ENCODE assay signal across 11 cellular contexts in genomic region chr16:53085539-53086450, GRCh38. TPM values are rescaled to one million over a fixed set of nuclear protein-coding genes. Genes with fewer than 3 reads are reported as not detected.
A peak's percentile ranks its signal among the peaks of the same experiment; 100 is the strongest.
DNase-seq lines count a peak whose midpoint lies in the region; ATAC-seq and TF ChIP-seq lines count a peak whose summit lies in the region.
"Had no signal": no experiment of that assay in that cellular context is flagged by ENCODE, and none has a peak within 500 bp of the region (broad histone marks: within the 10 kb centered on the region; RNA-seq: fewer than 3 reads in every experiment).

No MANE protein-coding gene starts in this region.

- H3K9ac ChIP-seq in fibroblast of lung (ENCODE audit: insufficient read depth, low read length): no peak overlapping the region

- no peak overlapping the region for H2AFZ ChIP-seq in fibroblast of lung (ENCODE audit: low read length)

- DNase-seq in CD1c-positive myeloid dendritic cell (ENCODE audit: extremely low spot score) (peak; percentile 29), RPMI7951 (ENCODE audit: low read depth) (peak; percentile 49), fibroblast of lung (ENCODE audit: low read depth in 2 of 2) (peak; percentile 14 to 61), omental fat pad (ENCODE audit: low spot score) (no peak), SHP77 treated with DMSO at 0.1 percent for 48 hours (lab: John Stamatoyannopoulos, UW) (no peak), RPMI8226 (no peak), GM10266 (ENCODE audit: extremely low spot score) (no peak)
- DNase-seq: activated T-cell treated with anti-CD3 and anti-CD28 coated beads, Interleukin-2, amount 50 U/mL, for 24 hours; MM.1S had no signal

- H3K79me2 ChIP-seq in fibroblast of lung (ENCODE audit: control insufficient read depth, insufficient read depth, low read length): no peaks in the 10 kb centered on the region

- H4K20me1 ChIP-seq in fibroblast of lung (ENCODE audit: control insufficient read depth, extremely low read depth, insufficient read depth, low read length): no peaks in the 10 kb centered on the region

- H3K36me3 ChIP-seq in fibroblast of lung (ENCODE audit: control insufficient read depth, insufficient read depth, low read length): no peaks in the 10 kb centered on the region

- H3K9me3 ChIP-seq in fibroblast of lung (ENCODE audit: control insufficient read depth, insufficient read depth, low read depth, low read length): no peaks in the 10 kb centered on the region

- H3K4me3 ChIP-seq in fibroblast of lung (replicated peaks in 1 of 4; ENCODE audit: control extremely low read depth in 1 of 4, insufficient read depth in 1 of 4, low read depth in 3 of 4, low read length in 4 of 4): no peak overlapping the region

- no peaks in the 10 kb centered on the region for H3K27me3 ChIP-seq in fibroblast of lung (ENCODE audit: control insufficient read depth, insufficient read depth, low read length)

- TF ChIP-seq CTCF in fibroblast of lung (conservative IDR thresholded peaks at IDR 0.05 in 1 of 2, IDR thresholded peaks at IDR 0.05 in 1 of 2; ENCODE audit: low read depth in 1 of 2, low read length in 2 of 2) (no peak), omental fat pad (IDR thresholded peaks at IDR 0.05) (no peak), GM10266 (IDR thresholded peaks at IDR 0.05; ENCODE audit: control insufficient read depth, insufficient read depth, low read depth, missing control alignments) (no peak)

- H3K4me2 ChIP-seq in fibroblast of lung (ENCODE audit: extremely low read depth, insufficient read depth, low read length): no peak overlapping the region

- ATAC-seq in omental fat pad (ENCODE audit: low FRiP score): peak; percentile 27
- ATAC-seq in HG02885 (IDR thresholded peaks at IDR 0.05; ENCODE audit: poor library complexity, unreplicated experiment): no peak
- ATAC-seq: stimulated activated effector memory CD8-positive, alpha-beta T cell treated with anti-CD3 and anti-CD28 coated beads, Interleukin-12 subunit alpha, Interleukin-12 subunit beta, amount 100 ng/mL, for 72 hours had no signal

- H3K4me1 ChIP-seq in fibroblast of lung (ENCODE audit: control insufficient read depth, extremely low read depth, insufficient read depth, low read length): peaks cover 29% of the 10 kb centered on the region

- H3K27ac ChIP-seq in fibroblast of lung (ENCODE audit: insufficient read depth, low read length): peak overlapping the region; percentile 37

RNA-seq across cellular contexts. Expression of gene CHD9, which starts 31.0 kb away (rescaled TPM):
- total RNA-seq in RPMI7951 (2014; rRNA removed; shearing (Covaris generic)): 24.6 and 28.8 TPM in 2 replicates
- total RNA-seq in fibroblast of lung: 47.0 and 60.9 TPM in 2 replicates
- polyA plus RNA-seq in fibroblast of lung: 25.5 and 32.9 TPM in 2 replicates
- polyA plus RNA-seq in fibroblast of lung (2012): 12.4 and 14.1 TPM in 2 replicates
- 10.6 TPM in 2 replicates for polyA minus RNA-seq in fibroblast of lung (ENCODE audit: low replicate concordance)
- 100 to 1,000 TPM in 2 of 4 donors, 10 to 100 TPM in 2; 59.0 to 210 (median 80.4) TPM for total RNA-seq in omental fat pad

RNA-seq across cellular contexts. Expression of gene CHD9NB, which starts 33.1 kb away (rescaled TPM):
- total RNA-seq in RPMI7951 (2014; rRNA removed; shearing (Covaris generic)): not detected in 2 replicates
- total RNA-seq in fibroblast of lung (3.6 and 5.3 TPM in 2 replicates), omental fat pad (1 to 10 TPM in 1 of 4 donors, under 1 TPM in 3; 0.48 to 5.5 (median 0.86) TPM)
- 0.34 and 0.81 TPM in 2 replicates for polyA plus RNA-seq in fibroblast of lung
- polyA plus RNA-seq in fibroblast of lung (2012): 0.86 and 1.3 TPM in 2 replicates
- not detected in 2 replicates for polyA minus RNA-seq in fibroblast of lung (ENCODE audit: low replicate concordance)

Comparison
In these comparisons a context has a peak if more than half of its experiments do, and no peak if none do; other contexts are left out.
1. DNase-seq: peak in CD1c-positive myeloid dendritic cell (single experiment), RPMI7951 (single experiment) and fibroblast of lung (2 of 2); none in omental fat pad (single experiment), SHP77 treated with DMSO at 0.1 percent for 48 hours (single experiment), RPMI8226 (single experiment) and GM10266 (single experiment).